In the genomic region with DNA sequence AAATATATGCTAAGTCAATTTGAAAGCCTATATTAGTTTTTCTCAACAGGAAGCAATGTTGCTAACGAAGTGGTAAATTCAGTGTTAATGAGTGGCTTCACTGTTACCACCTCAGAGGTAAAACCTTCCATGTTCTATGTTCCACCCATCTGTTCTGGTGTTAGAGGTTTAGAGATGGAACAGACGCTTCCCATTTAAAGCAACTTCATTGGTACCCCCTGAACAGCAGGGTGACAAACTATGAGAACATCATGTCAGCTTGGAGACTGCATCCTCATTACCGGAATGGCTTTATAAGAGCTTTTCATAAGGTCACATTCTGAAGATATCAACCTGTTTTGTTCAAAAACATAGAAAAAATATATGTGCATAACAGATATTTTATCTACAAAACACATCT, we compare ENCODE assay signal across 15 cellular contexts.
A peak's percentile ranks its signal among the peaks of the same experiment; 100 is the strongest.
DNase-seq lines count a peak whose midpoint lies in the region; ATAC-seq, FAIRE-seq and TF ChIP-seq lines count a peak whose summit lies in the region.
"Had no signal": no experiment of that assay in that cellular context is flagged by ENCODE, and none has a peak within 500 bp of the region (broad histone marks: within the 10 kb centered on the region; RNA-seq: fewer than 3 reads in every experiment).

No MANE protein-coding gene starts in this region.

- WGBS in right cardiac atrium: 91% methylated on average over 3 of the region's 3 CpGs

- no peaks in the 10 kb centered on the region for H3K9me3 Mint-ChIP-seq in glutamatergic neuron (ENCODE audit: unreplicated experiment)
- H3K9me3 Mint-ChIP-seq: CD14-positive monocyte; CD4-positive, alpha-beta memory T cell had no signal

- H3K9me3 ChIP-seq in right cardiac atrium (ENCODE audit: control insufficient read depth, low read length): no peaks in the 10 kb centered on the region
- H3K9me3 ChIP-seq: BLaER1, HAP-1 had no signal

- no peak overlapping the region for H3K4me3 Mint-ChIP-seq in glutamatergic neuron (ENCODE audit: unreplicated experiment)
- H3K4me3 Mint-ChIP-seq: CD14-positive monocyte; CD4-positive, alpha-beta memory T cell had no signal

- H3K27ac Mint-ChIP-seq in glutamatergic neuron (ENCODE audit: unreplicated experiment): peak overlapping the region; percentile 94
- H3K27ac Mint-ChIP-seq: CD14-positive monocyte; CD4-positive, alpha-beta memory T cell had no signal

- H3K36me3 Mint-ChIP-seq in glutamatergic neuron (ENCODE audit: unreplicated experiment): peaks cover 3% of the 10 kb centered on the region

- FAIRE-seq in GM19239 (lab: Jason Lieb, UNC): no peak
- FAIRE-seq: GM12878 had no signal

- no peaks in the 10 kb centered on the region for H3K4me1 ChIP-seq in right cardiac atrium (ENCODE audit: control insufficient read depth, insufficient read depth, low read length)
- H3K4me1 ChIP-seq: BLaER1 had no signal

- intact Hi-C loops in Right ventricle myocardium superior (cut with DNase I) (no loop called here), right cardiac atrium (cut with DNase I) (no loop called here)

- ATAC-seq in Right ventricle myocardium superior (ENCODE audit: poor library complexity) (peak; percentile 40), right cardiac atrium (no peak), HG03045 (IDR thresholded peaks at IDR 0.05; ENCODE audit: unreplicated experiment) (no peak)
- ATAC-seq: GM12878 had no signal

- no peak for DNase-seq in Right ventricle myocardium superior
- DNase-seq in right cardiac atrium: no peak
- peak; percentile 86 for DNase-seq in NCI-H69 (lab: John Stamatoyannopoulos, UW)
- no peak for DNase-seq in glutamatergic neuron
- no peak for DNase-seq in cerebellar nuclear complex (lab: John Stamatoyannopoulos, UW)
- DNase-seq in GM19239 (ENCODE audit: insufficient read length, low spot score): no peak
- DNase-seq: 8988T; CD4-positive, alpha-beta memory T cell; DMS79 treated with DMSO at 0.1 percent for 48 hours; GM23248 had no signal

- no peak overlapping the region for H3K4me3 ChIP-seq in right cardiac atrium (ENCODE audit: low read length)
- H3K4me3 ChIP-seq: BLaER1, GM12878, GM23248, HAP-1 had no signal

- peaks cover 2% of the 10 kb centered on the region for H3K27me3 Mint-ChIP-seq in glutamatergic neuron (ENCODE audit: unreplicated experiment)
- H3K27me3 Mint-ChIP-seq: CD4-positive, alpha-beta memory T cell had no signal

- H3K27ac ChIP-seq in right cardiac atrium (ENCODE audit: low read length): no peak overlapping the region
- H3K27ac ChIP-seq: BLaER1, GM23248 had no signal

- H3K27me3 ChIP-seq in right cardiac atrium (ENCODE audit: control insufficient read depth, insufficient read depth): no peaks in the 10 kb centered on the region
- H3K27me3 ChIP-seq: BLaER1 had no signal

- TF ChIP-seq CTCF in glutamatergic neuron (IDR thresholded peaks at IDR 0.05; ENCODE audit: partially characterized antibody, unreplicated experiment): no peak

- H3K4me1 Mint-ChIP-seq in glutamatergic neuron (ENCODE audit: low read depth, unreplicated experiment): peaks cover 13% of the 10 kb centered on the region
- H3K4me1 Mint-ChIP-seq: CD14-positive monocyte had no signal
